Comparison of ENCODE assay signal across 8 cellular contexts in genomic region chr22:45007247-45007945, GRCh38. TPM values are rescaled to one million over a fixed set of nuclear protein-coding genes. Genes with fewer than 3 reads are reported as not detected.
DNase-seq lines count a peak whose midpoint lies in the region; ATAC-seq and TF ChIP-seq lines count a peak whose summit lies in the region.

No MANE protein-coding gene starts in this region.

- no peaks in the 10 kb centered on the region for H3K9me2 ChIP-seq in Karpas-422 (replicated peaks; ENCODE audit: insufficient read depth, low read length)

- intact Hi-C loops in A673 (cut with micrococcal nuclease; ENCODE audit: unreplicated experiment), result no loop called here

- ATAC-seq in GM18505 (IDR thresholded peaks at IDR 0.05; ENCODE audit: unreplicated experiment), result no peak

- peak overlapping the region; percentile 50 for H3K4me2 ChIP-seq in Karpas-422 (ENCODE audit: low read depth, low read length, poor library complexity, severe bottlenecking)

- peaks cover 33% of the 10 kb centered on the region for H3K4me1 Mint-ChIP-seq in mesothelial cell of epicardium

- BruUV-seq in A673 (replicated peaks; lab: Mats Ljungman, UMichigan), result no TSS peak

- H4K20me1 ChIP-seq in Karpas-422 (ENCODE audit: insufficient read depth, low read depth, low read length), result no peaks in the 10 kb centered on the region; the same call in 1 of the 2 replicates

- no peaks in the 10 kb centered on the region for H3K36me3 Mint-ChIP-seq in mesothelial cell of epicardium

- no peak for TF ChIP-seq CTCF in A673 (conservative IDR thresholded peaks at IDR 0.05; ENCODE audit: low read depth, low read length)
- no peak for TF ChIP-seq CTCF in mesothelial cell of epicardium (IDR thresholded peaks at IDR 0.05; ENCODE audit: unreplicated experiment)

- H3K27ac ChIP-seq in A673 (ENCODE audit: low read depth, low read length, poor library complexity, severe bottlenecking) (peak overlapping the region; percentile 75), Karpas-422 (ENCODE audit: low read length) (no peak overlapping the region), cingulate gyrus (ENCODE audit: low read depth, low read length) (peak overlapping the region; percentile 47)

- H3K9me3 ChIP-seq in A673 (ENCODE audit: low read depth, low read length, poor library complexity, severe bottlenecking) (no peaks in the 10 kb centered on the region), Karpas-422 (ENCODE audit: low read length) (no peaks in the 10 kb centered on the region)

- no peak overlapping the region for H2AFZ ChIP-seq in Karpas-422 (ENCODE audit: low read length)

- H3K4me3 Mint-ChIP-seq in mesothelial cell of epicardium, result peak overlapping the region; percentile 66

- H3K4me3 ChIP-seq in A673 (ENCODE audit: low read depth, low read length, poor library complexity, severe bottlenecking) (peak overlapping the region; percentile 98), Karpas-422 (ENCODE audit: low read length) (no peak overlapping the region; the same call in 1 of the 2 replicates)

- POLR2A ChIA-PET in A673 (lab: Charles Lee; ENCODE audit: low non-redundant PET), result interaction anchor here (0.6 kb wide), 1 partner anchor 1776 kb away, joined by 4 read pairs; no protein-coding TSS in a partner anchor

- H3K27me3 ChIP-seq in A673 (replicated peaks; ENCODE audit: insufficient read depth, low read depth, low read length, poor library complexity), result no peaks in the 10 kb centered on the region
- H3K27me3 ChIP-seq in Karpas-422 (ENCODE audit: low read length), result no peaks in the 10 kb centered on the region

- H3K4me1 ChIP-seq in A673 (ENCODE audit: insufficient read depth, low read length, poor library complexity, severe bottlenecking) (peaks cover 6% of the 10 kb centered on the region), Karpas-422 (ENCODE audit: low read length) (peaks cover 10% of the 10 kb centered on the region)

- no peaks in the 10 kb centered on the region for H3K9me3 Mint-ChIP-seq in mesothelial cell of epicardium

- H3K79me2 ChIP-seq in Karpas-422 (ENCODE audit: low read length), result peaks cover 39% of the 10 kb centered on the region

- peak overlapping the region; percentile 61 for H3K27ac Mint-ChIP-seq in mesothelial cell of epicardium

- CTCF ChIA-PET in A673 (lab: Charles Lee), result interaction anchor here (0.6 to 0.7 kb wide), 2 partner anchors 11 to 173 kb away, joined by 3 to 7 read pairs; no protein-coding TSS in a partner anchor

- H3K27me3 Mint-ChIP-seq in mesothelial cell of epicardium (ENCODE audit: low read depth), result peaks cover 38% of the 10 kb centered on the region

- H3K36me3 ChIP-seq in A673 (ENCODE audit: insufficient read depth, low read length, poor library complexity, severe bottlenecking) (no peaks in the 10 kb centered on the region), Karpas-422 (ENCODE audit: insufficient read depth, low read length) (no peaks in the 10 kb centered on the region)

- TF ChIP-seq POLR2A in GM18505 (IDR thresholded peaks at IDR 0.05; ENCODE audit: borderline replicate concordance, extremely low read depth, insufficient read depth, insufficient read length), result no peak

- DNase-seq in A673 (ENCODE audit: low spot score), result peak; percentile 73
- DNase-seq in Karpas-422, result no peak
- DNase-seq in mesothelial cell of epicardium (ENCODE audit: low spot score in 2 of 2, unreplicated experiment in 2 of 2), result peak; percentile 84 to 86
- DNase-seq in glomerular visceral epithelial cell (ENCODE audit: extremely low spot score), result no peak
- no peak for DNase-seq in cortex of kidney (lab: John Stamatoyannopoulos, UW)
- no peak for DNase-seq in H4 (ENCODE audit: low spot score)

- no peak overlapping the region for H3K9ac ChIP-seq in Karpas-422 (ENCODE audit: low read length)

RNA-seq across cellular contexts. Expression of gene PHF21B, which starts 2.4 kb away (rescaled TPM):
- total RNA-seq in A673 (2021) (13.2 and 17.9 TPM in 2 replicates), mesothelial cell of epicardium (5.7 to 8.6 TPM (median 6.8 TPM) in 3 replicates)
- 5.9 and 17.1 TPM in 2 replicates for total RNA-seq in Karpas-422 (2014; rRNA removed; shearing (Covaris generic); ENCODE audit: low replicate concordance)
- 0.66 and 1.8 TPM in 2 replicates for total RNA-seq in H4 (2014; rRNA removed; shearing (Covaris generic))

Comparison
In these comparisons a context has a peak if more than half of its experiments do, and no peak if none do; other contexts are left out.
1. DNase-seq: peak in A673 (single experiment) and mesothelial cell of epicardium (2 of 2); none in Karpas-422 (single experiment), glomerular visceral epithelial cell (single experiment), cortex of kidney (single experiment) and H4 (single experiment).